Comparison of ENCODE assay signal across 9 cellular contexts in the genomic region with DNA sequence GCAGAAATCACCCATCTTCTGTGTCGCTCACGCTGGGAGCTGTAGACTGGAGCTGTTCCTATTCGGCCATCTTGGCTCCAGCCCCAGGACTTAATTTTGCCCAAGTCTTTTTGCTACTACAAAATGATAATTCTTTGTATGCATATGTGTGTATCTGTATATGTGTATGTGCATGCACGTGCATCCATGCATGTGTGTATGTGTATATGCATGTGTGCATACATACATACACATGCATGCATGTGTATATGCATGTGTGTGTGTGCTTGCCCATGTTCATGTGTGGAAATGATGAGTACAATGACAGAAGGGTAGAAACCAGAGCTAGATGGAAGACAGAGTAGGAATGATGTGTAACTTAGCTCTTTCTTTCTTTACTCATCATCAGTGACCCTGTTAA.
"Had no signal": no experiment of that assay in that cellular context is flagged by ENCODE, and none has a peak within 500 bp of the region (broad histone marks: within the 10 kb centered on the region; RNA-seq: fewer than 3 reads in every experiment).

No MANE protein-coding gene starts in this region.

- ATAC-seq: GM23338, HCT116 had no signal

- H3K4me3 ChIP-seq: GM23338, HAP-1 had no signal

- H3K36me3 ChIP-seq: HAP-1 had no signal

- H3K4me2 ChIP-seq: GM23338, KMS-11 had no signal

- H3K9me3 ChIP-seq: HAP-1 had no signal

- H3K9ac ChIP-seq: KMS-11 had no signal

- H3K4me1 ChIP-seq: HAP-1 had no signal

- H2AFZ ChIP-seq: GM23338 had no signal

- H3K27ac ChIP-seq: HL-60, KMS-11 had no signal

- DNase-seq: H7, HFFc6, IMR-90, KBM-7 had no signal
